In genomic region chr3:50249459-50249858, GRCh38 we compare ENCODE assay signal across 15 cellular contexts. TPM values are rescaled to one million over a fixed set of nuclear protein-coding genes. Genes with fewer than 3 reads are reported as not detected.
DNase-seq lines count a peak whose midpoint lies in the region; ATAC-seq and TF ChIP-seq lines count a peak whose summit lies in the region.
"Had no signal": no experiment of that assay in that cellular context is flagged by ENCODE, and none has a peak within 500 bp of the region (broad histone marks: within the 10 kb centered on the region; RNA-seq: fewer than 3 reads in every experiment).

No MANE protein-coding gene starts in this region.

- CTCF ChIA-PET in activated CD8-positive, alpha-beta T cell treated with anti-CD3 and anti-CD28 coated beads for 36 hours (lab: Charles Lee) = interaction anchor here (1.2 to 6.2 kb wide), 6 partner anchors 8 to 57 kb away, joined by 3 to 94 read pairs (median 6); no protein-coding TSS in a partner anchor
- CTCF ChIA-PET in activated CD8-positive, alpha-beta T cell treated with anti-CD3 and anti-CD28 coated beads, Interleukin-2, amount 10 ng/mL, durations not matched to agents 7 days and 5 days (lab: Charles Lee) = interaction anchor here (1.2 to 1.9 kb wide), 3 partner anchors 10 to 23 kb away, joined by 4 to 10 read pairs (median 5); no protein-coding TSS in a partner anchor

- 81% methylated on average over 3 of the region's 5 CpGs for WGBS in suprapubic skin
- 94 to 100% methylated on average over 2 to 5 of the region's 5 CpGs for WGBS in testis, 2 donors

- intact Hi-C loops in activated CD8-positive, alpha-beta T cell treated with anti-CD3 and anti-CD28 coated beads for 36 hours (cut with micrococcal nuclease) = no loop called here
- intact Hi-C loops in breast epithelium (cut with DNase I; ENCODE audit: low total_unique reads) = no loop called here
- intact Hi-C loops in lower lobe of right lung (cut with DNase I) = no loop called here
- intact Hi-C loops in testis (cut with DNase I; ENCODE audit: low total_unique reads) = no loop called here

- H3K9me3 ChIP-seq in breast epithelium (no peaks in the 10 kb centered on the region), lower lobe of right lung (no peaks in the 10 kb centered on the region), suprapubic skin (no peaks in the 10 kb centered on the region), testis (no peaks in the 10 kb centered on the region)

- peaks cover 20 to 28% of the 10 kb centered on the region in 2 donors for H3K4me1 ChIP-seq in breast epithelium
- H3K4me1 ChIP-seq in lower lobe of right lung = peaks cover 92% of the 10 kb centered on the region
- H3K4me1 ChIP-seq in suprapubic skin = peaks cover 82% of the 10 kb centered on the region
- H3K4me1 ChIP-seq in testis = peaks cover 58% of the 10 kb centered on the region

- H3K4me3 ChIP-seq in breast epithelium = peak overlapping the region in 1 of 3 donors; percentile 5
- no peak overlapping the region for H3K4me3 ChIP-seq in lower lobe of right lung
- H3K4me3 ChIP-seq in suprapubic skin = no peak overlapping the region
- no peak overlapping the region for H3K4me3 ChIP-seq in testis
- H3K4me3 ChIP-seq: hepatocyte had no signal

- ATAC-seq in activated CD8-positive, alpha-beta T cell treated with anti-CD3 and anti-CD28 coated beads for 36 hours = no peak
- ATAC-seq in activated CD8-positive, alpha-beta T cell treated with anti-CD3 and anti-CD28 coated beads, Interleukin-2, amount 10 ng/mL, durations not matched to agents 7 days and 5 days = no peak
- ATAC-seq in lower lobe of right lung (no peak), esophagus mucosa (no peak)
- ATAC-seq: SK-N-SH treated with all-trans-retinoic acid at 6 μM for 48 hours, WTC11 had no signal

- H3K36me3 ChIP-seq in breast epithelium = no peaks in the 10 kb centered on the region
- peaks cover 77% of the 10 kb centered on the region for H3K36me3 ChIP-seq in lower lobe of right lung
- peaks cover 13% of the 10 kb centered on the region for H3K36me3 ChIP-seq in suprapubic skin
- H3K36me3 ChIP-seq in testis (ENCODE audit: low read depth, missing control alignments) = no peaks in the 10 kb centered on the region

- no peak overlapping the region for H3K4me3 Mint-ChIP-seq in activated CD8-positive, alpha-beta T cell treated with anti-CD3 and anti-CD28 coated beads for 36 hours
- no peak overlapping the region for H3K4me3 Mint-ChIP-seq in activated CD8-positive, alpha-beta T cell treated with anti-CD3 and anti-CD28 coated beads, Interleukin-2, amount 10 ng/mL, durations not matched to agents 7 days and 5 days
- H3K4me3 Mint-ChIP-seq: endodermal cell, WTC11 had no signal

- H3K27ac Mint-ChIP-seq in activated CD8-positive, alpha-beta T cell treated with anti-CD3 and anti-CD28 coated beads for 36 hours = peak overlapping the region; percentile 87
- H3K27ac Mint-ChIP-seq in activated CD8-positive, alpha-beta T cell treated with anti-CD3 and anti-CD28 coated beads, Interleukin-2, amount 10 ng/mL, durations not matched to agents 7 days and 5 days = no peak overlapping the region
- H3K27ac Mint-ChIP-seq: endodermal cell had no signal

- H3K4me1 Mint-ChIP-seq in activated CD8-positive, alpha-beta T cell treated with anti-CD3 and anti-CD28 coated beads for 36 hours (ENCODE audit: low read depth) = peaks cover 48% of the 10 kb centered on the region
- peaks cover 49% of the 10 kb centered on the region for H3K4me1 Mint-ChIP-seq in activated CD8-positive, alpha-beta T cell treated with anti-CD3 and anti-CD28 coated beads, Interleukin-2, amount 10 ng/mL, durations not matched to agents 7 days and 5 days (ENCODE audit: low read depth)

- POLR2A ChIA-PET in activated CD8-positive, alpha-beta T cell treated with anti-CD3 and anti-CD28 coated beads for 36 hours (lab: Charles Lee) = interaction anchor here (1.1 to 2.1 kb wide), 6 partner anchors 8 to 43 kb away, joined by 3 to 5 read pairs (median 4); partner anchors contain the start of genes GNAI2 and IFRD2
- POLR2A ChIA-PET in activated CD8-positive, alpha-beta T cell treated with anti-CD3 and anti-CD28 coated beads, Interleukin-2, amount 10 ng/mL, durations not matched to agents 7 days and 5 days (lab: Charles Lee) = interaction anchor here (0.9 to 1.5 kb wide), 2 partner anchors 14 to 22 kb away, joined by 3 to 5 read pairs; partner anchors contain the start of gene GNAI2

- H3K27me3 ChIP-seq in breast epithelium = no peaks in the 10 kb centered on the region
- H3K27me3 ChIP-seq in lower lobe of right lung (ENCODE audit: low read depth) = no peaks in the 10 kb centered on the region
- no peaks in the 10 kb centered on the region for H3K27me3 ChIP-seq in suprapubic skin
- no peaks in the 10 kb centered on the region for H3K27me3 ChIP-seq in testis
- H3K27me3 ChIP-seq: hepatocyte had no signal

- no peaks in the 10 kb centered on the region for H3K27me3 Mint-ChIP-seq in activated CD8-positive, alpha-beta T cell treated with anti-CD3 and anti-CD28 coated beads for 36 hours
- no peaks in the 10 kb centered on the region for H3K27me3 Mint-ChIP-seq in activated CD8-positive, alpha-beta T cell treated with anti-CD3 and anti-CD28 coated beads, Interleukin-2, amount 10 ng/mL, durations not matched to agents 7 days and 5 days (ENCODE audit: low read depth)

- H3K27ac ChIP-seq in breast epithelium (peak overlapping the region; percentile 92 to 98), lower lobe of right lung (peak overlapping the region; percentile 96), suprapubic skin (peak overlapping the region; percentile 76), testis (peak overlapping the region in 1 of 2 donors; percentile 59)
- H3K27ac ChIP-seq: hepatocyte had no signal

- no peak for DNase-seq in activated CD8-positive, alpha-beta T cell treated with anti-CD3 and anti-CD28 coated beads for 36 hours
- DNase-seq in activated CD8-positive, alpha-beta T cell treated with anti-CD3 and anti-CD28 coated beads, Interleukin-2, amount 10 ng/mL, durations not matched to agents 7 days and 5 days = no peak
- DNase-seq in breast epithelium (ENCODE audit: low spot score in 2 of 2) (no peak), lower lobe of right lung (no peak), suprapubic skin (ENCODE audit: low spot score in 2 of 2) (no peak), NCI-H69 (lab: John Stamatoyannopoulos, UW) (no peak), testis (no peak)
- DNase-seq: aorta, endodermal cell had no signal

- H3K36me3 Mint-ChIP-seq in activated CD8-positive, alpha-beta T cell treated with anti-CD3 and anti-CD28 coated beads for 36 hours (ENCODE audit: low read depth) = peaks cover 21% of the 10 kb centered on the region
- H3K36me3 Mint-ChIP-seq in activated CD8-positive, alpha-beta T cell treated with anti-CD3 and anti-CD28 coated beads, Interleukin-2, amount 10 ng/mL, durations not matched to agents 7 days and 5 days (ENCODE audit: low read depth) = peaks cover 41% of the 10 kb centered on the region

- TF ChIP-seq EP300 in suprapubic skin (IDR thresholded peaks at IDR 0.05) = no peak

- TF ChIP-seq POLR2A in breast epithelium (IDR thresholded peaks at IDR 0.05) (no peak), suprapubic skin (IDR thresholded peaks at IDR 0.05) (no peak), testis (IDR thresholded peaks at IDR 0.05) (no peak)

- no peak for TF ChIP-seq CTCF in activated CD8-positive, alpha-beta T cell treated with anti-CD3 and anti-CD28 coated beads for 36 hours (IDR thresholded peaks at IDR 0.05)
- TF ChIP-seq CTCF in breast epithelium (IDR thresholded peaks at IDR 0.05) (no peak), lower lobe of right lung (IDR thresholded peaks at IDR 0.05) (no peak), suprapubic skin (IDR thresholded peaks at IDR 0.05) (no peak), testis (IDR thresholded peaks at IDR 0.05) (no peak)

- no peaks in the 10 kb centered on the region for H3K9me3 Mint-ChIP-seq in activated CD8-positive, alpha-beta T cell treated with anti-CD3 and anti-CD28 coated beads for 36 hours
- no peaks in the 10 kb centered on the region for H3K9me3 Mint-ChIP-seq in activated CD8-positive, alpha-beta T cell treated with anti-CD3 and anti-CD28 coated beads, Interleukin-2, amount 10 ng/mL, durations not matched to agents 7 days and 5 days (ENCODE audit: insufficient read depth)
- H3K9me3 Mint-ChIP-seq: endodermal cell, WTC11 had no signal

RNA-seq across cellular contexts. Expression of gene GNAI2, which starts 13.5 kb away (rescaled TPM):
- 100 to 1,000 TPM; 238 to 242 TPM for total RNA-seq in activated CD8-positive, alpha-beta T cell treated with anti-CD3 and anti-CD28 coated beads for 36 hours
- 100 to 1,000 TPM; 515 to 531 TPM for total RNA-seq in activated CD8-positive, alpha-beta T cell treated with anti-CD3 and anti-CD28 coated beads, Interleukin-2, amount 10 ng/mL, durations not matched to agents 7 days and 5 days
- total RNA-seq in breast epithelium (100 to 1,000 TPM in 2 of 3 donors, 10 to 100 TPM in 1; 95.3 to 232 (median 162) TPM), lower lobe of right lung (372 TPM), suprapubic skin (10 to 100 TPM; 70.9 to 91.3 (median 76.7) TPM), testis (100 to 1,000 TPM; 239 to 343 TPM), esophagus mucosa (92.0 TPM)
- 238 TPM for polyA plus RNA-seq in testis (ENCODE audit: insufficient read depth, low read depth, low replicate concordance)

RNA-seq across cellular contexts. Expression of gene SEMA3B, which starts 19.5 kb away (rescaled TPM):
- total RNA-seq in activated CD8-positive, alpha-beta T cell treated with anti-CD3 and anti-CD28 coated beads for 36 hours = 1 to 10 TPM; 1.6 to 2.3 TPM
- total RNA-seq in activated CD8-positive, alpha-beta T cell treated with anti-CD3 and anti-CD28 coated beads, Interleukin-2, amount 10 ng/mL, durations not matched to agents 7 days and 5 days = under 1 TPM; 0.52 to 0.84 TPM
- total RNA-seq in breast epithelium = 10 to 100 TPM; 10.1 to 17.6 (median 11.1) TPM
- 77.6 TPM for total RNA-seq in lower lobe of right lung
- 1 to 10 TPM; 2.9 to 5.2 (median 4.1) TPM for total RNA-seq in suprapubic skin
- 10 to 100 TPM; 12.9 to 26.7 TPM for total RNA-seq in testis
- polyA plus RNA-seq in testis (ENCODE audit: insufficient read depth, low read depth, low replicate concordance) = 30.2 TPM
- total RNA-seq in esophagus mucosa = 2.4 TPM

RNA-seq across cellular contexts. Expression of gene LSMEM2, which starts 29.4 kb away (rescaled TPM):
- total RNA-seq in activated CD8-positive, alpha-beta T cell treated with anti-CD3 and anti-CD28 coated beads for 36 hours = not detected
- not detected for total RNA-seq in activated CD8-positive, alpha-beta T cell treated with anti-CD3 and anti-CD28 coated beads, Interleukin-2, amount 10 ng/mL, durations not matched to agents 7 days and 5 days
- total RNA-seq in breast epithelium (not detected), lower lobe of right lung (not detected), suprapubic skin (under 1 TPM in 1 of 4 donors, not detected in 3; 0.30 TPM), testis (1 to 10 TPM; 1.5 to 3.2 TPM), esophagus mucosa (not detected)
- 2.6 TPM for polyA plus RNA-seq in testis (ENCODE audit: insufficient read depth, low read depth, low replicate concordance)
- total RNA-seq: A172, endodermal cell, hepatocyte, pulmonary artery endothelial cell had no signal
- polyA plus RNA-seq: hepatocyte had no signal

RNA-seq across cellular contexts. Expression of gene IFRD2, which starts 42.8 kb away (rescaled TPM):
- total RNA-seq in activated CD8-positive, alpha-beta T cell treated with anti-CD3 and anti-CD28 coated beads for 36 hours = 100 to 1,000 TPM; 132 to 133 TPM
- 10 to 100 TPM; 81.3 to 85.1 TPM for total RNA-seq in activated CD8-positive, alpha-beta T cell treated with anti-CD3 and anti-CD28 coated beads, Interleukin-2, amount 10 ng/mL, durations not matched to agents 7 days and 5 days
- 10 to 100 TPM; 50.4 to 82.3 (median 72.7) TPM for total RNA-seq in breast epithelium
- total RNA-seq in lower lobe of right lung = 66.9 TPM
- total RNA-seq in suprapubic skin = 10 to 100 TPM; 56.3 to 84.9 (median 75.2) TPM
- total RNA-seq in testis = 10 to 100 TPM; 55.3 to 60.9 TPM
- 42.3 TPM for polyA plus RNA-seq in testis (ENCODE audit: insufficient read depth, low read depth, low replicate concordance)
- 65.8 TPM for total RNA-seq in esophagus mucosa

RNA-seq across cellular contexts. Expression of gene SLC38A3, which starts 44.4 kb away (rescaled TPM):
- total RNA-seq in activated CD8-positive, alpha-beta T cell treated with anti-CD3 and anti-CD28 coated beads for 36 hours = under 1 TPM in 1 of 2 experiments, not detected in 1; 0.22 TPM
- total RNA-seq in activated CD8-positive, alpha-beta T cell treated with anti-CD3 and anti-CD28 coated beads, Interleukin-2, amount 10 ng/mL, durations not matched to agents 7 days and 5 days = not detected
- total RNA-seq in breast epithelium = 1 to 10 TPM in 1 of 3 donors, under 1 TPM in 1, not detected in 1; 0.98 to 2.5 TPM
- not detected for total RNA-seq in lower lobe of right lung
- total RNA-seq in suprapubic skin = 1 to 10 TPM in 2 of 4 donors, under 1 TPM in 2; 0.25 to 2.2 (median 1.00) TPM
- 1 to 10 TPM; 4.3 to 5.4 TPM for total RNA-seq in testis
- 3.4 TPM for polyA plus RNA-seq in testis (ENCODE audit: insufficient read depth, low read depth, low replicate concordance)
- total RNA-seq in esophagus mucosa = 0.60 TPM
- total RNA-seq: A172 had no signal
